Comparison of ENCODE assay signal across 20 cellular contexts in genomic region chr11:27280131-27280530, GRCh38.
"Had no signal": no experiment of that assay in that cellular context is flagged by ENCODE, and none has a peak within 500 bp of the region (broad histone marks: within the 10 kb centered on the region; RNA-seq: fewer than 3 reads in every experiment).

No MANE protein-coding gene starts in this region.

- H3K27me3 ChIP-seq: gastrocnemius medialis, spleen, testis, tibial nerve, upper lobe of right lung, vagina had no signal

- H3K36me3 ChIP-seq: esophagus squamous epithelium, gastrocnemius medialis, left ventricle myocardium inferior, lower lobe of right lung, spleen, tibial nerve, upper lobe of right lung, vagina had no signal

- ATAC-seq: effector memory CD8-positive, alpha-beta T cell; gastrocnemius medialis; left cardiac atrium; lower lobe of right lung; sciatic nerve; stimulated activated naive B cell treated with anti-CD40 and anti-IgM and Interleukin-4, amounts not matched to agents 10 μg/mL and 1 μg/mL and 100 μg/mL, for 72 hours; stimulated activated naive CD8-positive, alpha-beta T cell treated with anti-CD3 and anti-CD28 coated beads, Interleukin-15, amount 100 ng/mL, for 72 hours; upper lobe of right lung had no signal

- DNase-seq: effector memory CD8-positive, alpha-beta T cell; esophagus squamous epithelium; gastrocnemius medialis; immature natural killer cell; kidney; left cardiac atrium; left ventricle myocardium inferior; lower lobe of right lung; naive B cell; spleen; stimulated activated CD4-positive, alpha-beta T cell treated with anti-CD3 and anti-CD28 coated beads, Interleukin-15, amount 100 ng/mL, for 24 hours; stimulated activated CD4-positive, alpha-beta T cell treated with anti-CD3 and anti-CD28 coated beads, Interleukin-1b, Interleukin-23, amount 100 ng/mL, for 48 hours; stimulated activated CD4-positive, alpha-beta T cell treated with anti-CD3 and anti-CD28 coated beads, Interleukin-4, amount 100 ng/mL, for 24 hours; stimulated activated naive B cell treated with anti-CD40 and anti-IgM and Interleukin-4, amounts not matched to agents 10 μg/mL and 1 μg/mL and 100 μg/mL, for 72 hours; stimulated activated naive CD8-positive, alpha-beta T cell treated with anti-CD3 and anti-CD28 coated beads, Interleukin-15, amount 100 ng/mL, for 72 hours; testis; upper lobe of right lung had no signal

- H3K4me1 ChIP-seq: lower lobe of right lung, vagina had no signal

- H3K4me3 ChIP-seq: esophagus squamous epithelium, gastrocnemius medialis, left ventricle myocardium inferior, lower lobe of right lung, spleen, testis, tibial nerve, upper lobe of right lung, vagina had no signal

- H3K9me3 ChIP-seq: esophagus squamous epithelium, gastrocnemius medialis, left ventricle myocardium inferior, lower lobe of right lung, spleen, testis, tibial nerve, upper lobe of right lung, vagina had no signal

- H3K27ac ChIP-seq: esophagus squamous epithelium, gastrocnemius medialis, left ventricle myocardium inferior, lower lobe of right lung, spleen, testis, tibial nerve, upper lobe of right lung, vagina had no signal
